13 cellular contexts compared by ENCODE assay signal in genomic region chr11:2142762-2143202, GRCh38. TPM values are rescaled to one million over a fixed set of nuclear protein-coding genes. Genes with fewer than 3 reads are reported as not detected.
DNase-seq lines count a peak whose midpoint lies in the region; ATAC-seq and TF ChIP-seq lines count a peak whose summit lies in the region.
"Had no signal": no experiment of that assay in that cellular context is flagged by ENCODE, and none has a peak within 500 bp of the region (broad histone marks: within the 10 kb centered on the region; RNA-seq: fewer than 3 reads in every experiment).

No MANE protein-coding gene starts in this region.

- no peak overlapping the region for H3K27ac ChIP-seq in osteoblast (ENCODE audit: low read depth, low read length)
- H3K27ac ChIP-seq: left ventricle myocardium inferior, skin epidermis, transverse colon had no signal

- no peak overlapping the region for H3K9ac ChIP-seq in adipocyte (ENCODE audit: low read length)

- H3K4me1 ChIP-seq in adipocyte (ENCODE audit: control insufficient read depth, insufficient read depth, low read length) (peaks cover 14% of the 10 kb centered on the region), osteoblast (ENCODE audit: insufficient read depth, low read length) (peaks cover 11% of the 10 kb centered on the region)

- H3K4me3 ChIP-seq in adipocyte (ENCODE audit: low read length) = no peak overlapping the region
- no peak overlapping the region for H3K4me3 ChIP-seq in osteoblast (ENCODE audit: insufficient read depth, low read length)
- H3K4me3 ChIP-seq: skin epidermis, transverse colon had no signal

- no peaks in the 10 kb centered on the region for H3K36me3 ChIP-seq in adipocyte (ENCODE audit: control insufficient read depth, insufficient read depth, low read length, severe bottlenecking)
- no peaks in the 10 kb centered on the region for H3K36me3 ChIP-seq in osteoblast (ENCODE audit: insufficient read depth, low read length)
- H3K36me3 ChIP-seq: left ventricle myocardium inferior, transverse colon had no signal

- no peaks in the 10 kb centered on the region for H3K9me3 ChIP-seq in adipocyte (ENCODE audit: control insufficient read depth, low read length)
- H3K9me3 ChIP-seq in osteoblast (ENCODE audit: low read depth, low read length) = no peaks in the 10 kb centered on the region
- H3K9me3 ChIP-seq: left ventricle myocardium inferior, transverse colon had no signal

- TF ChIP-seq CTCF in osteoblast (IDR thresholded peaks at IDR 0.05; ENCODE audit: extremely low read depth, low read depth, low read length) = no peak

- peaks cover 44% of the 10 kb centered on the region for H3K27me3 ChIP-seq in adipocyte (replicated peaks; ENCODE audit: control insufficient read depth, insufficient read depth, low read length)
- peaks cover 78% of the 10 kb centered on the region for H3K27me3 ChIP-seq in osteoblast (ENCODE audit: insufficient read depth, low read length)

- peak; percentile 69 for DNase-seq in EL
- DNase-seq in LHCN-M2 (ENCODE audit: low read depth) = peak; percentile 61
- DNase-seq in adipocyte (ENCODE audit: low read depth) = peak; percentile 72
- DNase-seq in osteoblast (ENCODE audit: insufficient read length, low spot score, missing footprints) = peak; percentile 97
- DNase-seq in RKO (ENCODE audit: low spot score) = no peak
- no peak for DNase-seq in GDM1 (lab: John Stamatoyannopoulos, UW)
- DNase-seq in NCI-H2081 (lab: John Stamatoyannopoulos, UW) = no peak
- DNase-seq: left ventricle myocardium inferior, NCI-H1092, RPMI8226, transverse colon had no signal

- H3K79me2 ChIP-seq in osteoblast (ENCODE audit: insufficient read depth, low read length) = no peaks in the 10 kb centered on the region

- H4K20me1 ChIP-seq in osteoblast (ENCODE audit: insufficient read depth, low read length) = peaks cover 5% of the 10 kb centered on the region

- H2AFZ ChIP-seq in osteoblast (ENCODE audit: low read length) = no peak overlapping the region

- H3K4me2 ChIP-seq in osteoblast (ENCODE audit: insufficient read depth, low read length) = peak overlapping the region; percentile 39

- ATAC-seq in GM18909 (IDR thresholded peaks at IDR 0.05; ENCODE audit: poor library complexity, unreplicated experiment) = no peak

RNA-seq across cellular contexts. Expression of gene IGF2, which starts 3.6 kb away (rescaled TPM):
- total RNA-seq in LHCN-M2 (2014; rRNA removed) (106 and 173 TPM in 2 replicates), osteoblast (53.9 and 68.8 TPM in 2 replicates)
- polyA plus RNA-seq in LHCN-M2 (2012) = 1,307 TPM

RNA-seq across cellular contexts. Expression of gene INS, which starts 18.2 kb away (rescaled TPM):
- total RNA-seq in LHCN-M2 (2014; rRNA removed) (not detected in 2 replicates), osteoblast (not detected in 2 replicates)
- polyA plus RNA-seq in LHCN-M2 (2012) = not detected
- total RNA-seq: left ventricle myocardium inferior, transverse colon had no signal

RNA-seq across cellular contexts. Expression of gene TH, which starts 28.8 kb away (rescaled TPM):
- total RNA-seq in LHCN-M2 (2014; rRNA removed) = not detected in 2 replicates
- not detected for polyA plus RNA-seq in LHCN-M2 (2012)
- under 0.01 TPM in 1 of 2 replicates, not detected in the other for total RNA-seq in osteoblast
- total RNA-seq: left ventricle myocardium inferior, transverse colon had no signal

Comparison
In these comparisons a context has a peak if more than half of its experiments do, and no peak if none do; other contexts are left out.
1. DNase-seq: peak in EL (single experiment), LHCN-M2 (single experiment), adipocyte (single experiment) and osteoblast (single experiment); none in RKO (single experiment), GDM1 (single experiment) and NCI-H2081 (0 of 2).